Comparison of ENCODE assay signal across 8 cellular contexts in the genomic region with DNA sequence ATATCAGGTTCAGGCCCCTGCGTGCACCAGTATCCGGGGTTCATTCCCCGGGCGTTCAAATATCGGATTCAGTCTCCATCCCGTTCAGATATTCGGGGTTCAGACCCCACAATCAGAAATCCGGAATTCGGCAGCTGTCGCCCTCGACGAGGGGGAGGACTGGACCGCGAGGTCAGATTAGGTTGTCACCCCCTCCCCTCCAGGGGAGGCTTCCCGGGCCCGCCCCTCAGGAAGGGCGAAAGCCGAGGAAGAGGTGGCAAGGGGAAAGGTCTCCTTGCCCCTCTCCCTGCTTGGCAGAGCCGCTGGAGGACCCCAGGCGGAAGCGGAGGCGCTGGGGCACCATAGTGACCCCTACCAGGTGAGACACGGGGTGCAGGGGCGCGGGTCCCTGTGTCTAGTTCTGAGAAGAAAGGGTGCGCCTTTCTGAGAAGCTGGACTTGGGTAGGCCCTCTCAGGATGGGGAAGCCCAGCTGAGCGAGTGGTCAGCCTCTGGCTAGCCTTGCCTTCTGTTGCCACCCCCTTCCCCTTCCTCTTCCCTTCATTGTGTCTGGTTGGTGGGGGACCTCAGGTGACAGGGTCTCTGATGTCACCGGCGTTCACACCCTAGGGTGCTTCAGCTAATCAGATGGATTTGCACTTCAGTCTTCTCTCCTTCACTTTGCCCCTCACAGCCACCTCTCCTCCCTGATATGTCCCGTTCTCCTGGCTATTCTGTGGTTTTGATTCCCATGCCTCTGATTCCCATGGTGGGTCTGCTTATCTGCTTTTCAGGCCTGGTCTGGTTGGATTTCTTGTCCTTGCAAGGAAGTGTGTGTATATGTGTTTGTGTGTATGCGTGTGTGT.
A peak's percentile ranks its signal among the peaks of the same experiment; 100 is the strongest.
DNase-seq lines count a peak whose midpoint lies in the region; ATAC-seq, FAIRE-seq and TF ChIP-seq lines count a peak whose summit lies in the region.

No MANE protein-coding gene starts in this region.

- H3K4me3 ChIP-seq in epithelial cell of esophagus (ENCODE audit: low read length) (peak overlapping the region; percentile 94), muscle layer of colon (ENCODE audit: low read depth in 1 of 2, low read length in 2 of 2) (peak overlapping the region; percentile 95 to 97)

- no peak for TF ChIP-seq CTCF in epithelial cell of esophagus (IDR thresholded peaks at IDR 0.05; ENCODE audit: insufficient read depth, low read depth, low read length, missing control alignments)

- no peaks in the 10 kb centered on the region for H3K9me3 ChIP-seq in muscle layer of colon (ENCODE audit: low read length)

- peak; percentile 27 for DNase-seq in activated CD4-positive, alpha-beta T cell treated with anti-CD3 and anti-CD28 coated beads for 48 hours
- DNase-seq in activated CD4-positive, alpha-beta T cell treated with anti-CD3 and anti-CD28 coated beads for 4 hours = no peak
- no peak for DNase-seq in epithelial cell of esophagus (ENCODE audit: low read depth)
- no peak for DNase-seq in H54 (ENCODE audit: insufficient read length, low spot score)
- DNase-seq in GF-D8 (lab: John Stamatoyannopoulos, UW) = no peak

- H3K4me1 ChIP-seq in muscle layer of colon (ENCODE audit: insufficient read depth, low read length) = peaks cover 27% of the 10 kb centered on the region

- TF ChIP-seq POLR2A in H54 (IDR thresholded peaks at IDR 0.05; ENCODE audit: low read depth, low read length) = no peak

- H3K9ac ChIP-seq in muscle layer of colon (ENCODE audit: low read length) = peak overlapping the region; percentile 98

- no peaks in the 10 kb centered on the region for H3K27me3 ChIP-seq in muscle layer of colon (ENCODE audit: control insufficient read depth in 1 of 2, insufficient read depth in 2 of 2, low read length in 2 of 2)

- no peak for FAIRE-seq in H54 (lab: Jason Lieb, UNC)

- H3K27ac ChIP-seq in muscle layer of colon (ENCODE audit: low read depth, low read length) = peak overlapping the region; percentile 95

- H3K36me3 ChIP-seq in muscle layer of colon (ENCODE audit: insufficient read depth, low read length) = peaks cover 32% of the 10 kb centered on the region

- peak; percentile 11 for ATAC-seq in SK-N-SH treated with all-trans-retinoic acid at 6 μM for 48 hours
- ATAC-seq in HG03457 (IDR thresholded peaks at IDR 0.05; ENCODE audit: unreplicated experiment) = no peak

TF ChIP-seq in SK-N-SH treated with all-trans-retinoic acid at 6 μM for 48 hours, 23 proteins besides CTCF, POLR2A, EP300 and RAD21:
- TF ChIP-seq TOX (CRISPR knock-in tag; IDR thresholded peaks at IDR 0.05; ENCODE audit: borderline replicate concordance) (no peak), BACH2 (CRISPR knock-in tag; IDR thresholded peaks at IDR 0.05; ENCODE audit: borderline replicate concordance) (no peak), RARB (CRISPR knock-in tag; IDR thresholded peaks at IDR 0.05) (no peak), OSR1 (CRISPR knock-in tag; IDR thresholded peaks at IDR 0.05) (no peak), PATZ1 (CRISPR knock-in tag; IDR thresholded peaks at IDR 0.05; ENCODE audit: borderline replicate concordance) (no peak), POU6F1 (CRISPR knock-in tag; IDR thresholded peaks at IDR 0.05; ENCODE audit: borderline replicate concordance, low read depth) (no peak), ZC3H10 (CRISPR knock-in tag; IDR thresholded peaks at IDR 0.05) (no peak), ZNF8 (CRISPR knock-in tag; IDR thresholded peaks at IDR 0.05) (no peak), TCF4 (CRISPR knock-in tag; IDR thresholded peaks at IDR 0.05; ENCODE audit: borderline replicate concordance) (no peak), ZFP3 (CRISPR knock-in tag; IDR thresholded peaks at IDR 0.05) (no peak), PPARA (CRISPR knock-in tag; IDR thresholded peaks at IDR 0.05; ENCODE audit: borderline replicate concordance) (no peak), ESRRG (CRISPR knock-in tag; IDR thresholded peaks at IDR 0.05) (no peak), SNAI2 (CRISPR knock-in tag; IDR thresholded peaks at IDR 0.05) (no peak), ZNF565 (CRISPR knock-in tag; conservative IDR thresholded peaks at IDR 0.05; ENCODE audit: low read depth) (no peak), GLIS3 (CRISPR knock-in tag; IDR thresholded peaks at IDR 0.05) (no peak), ARNTL (CRISPR knock-in tag; IDR thresholded peaks at IDR 0.05; ENCODE audit: borderline replicate concordance, low read depth) (no peak), TSHZ2 (CRISPR knock-in tag; IDR thresholded peaks at IDR 0.05) (no peak), ZNF70 (CRISPR knock-in tag; IDR thresholded peaks at IDR 0.05) (no peak), CSDC2 (CRISPR knock-in tag; IDR thresholded peaks at IDR 0.05) (no peak)
